In genomic region chr3:11778248-11778647, GRCh38 we compare ENCODE assay signal across 28 cellular contexts.
"Had no signal": no experiment of that assay in that cellular context is flagged by ENCODE, and none has a peak within 500 bp of the region (broad histone marks: within the 10 kb centered on the region; RNA-seq: fewer than 3 reads in every experiment).

No MANE protein-coding gene starts in this region.

- H3K9me3 Mint-ChIP-seq: dendritic cell treated with granulocyte-macrophage colony-stimulating factor and Interleukin-4, amounts not matched to agents 40 ng/mL and 50 ng/mL, for 4 days; effector memory CD8-positive, alpha-beta T cell; endodermal cell had no signal

- DNase-seq: colonic mucosa; cortex of kidney; effector CD8-positive, alpha-beta T cell; effector memory CD8-positive, alpha-beta T cell; endodermal cell; erythroblast; esophagus squamous epithelium; foreskin fibroblast; foreskin melanocyte; gastrocnemius medialis; glutamatergic neuron; head of caudate nucleus; heart right ventricle; hippocampal formation; left cardiac atrium; left lung; left ventricle myocardium superior; lower lobe of right lung; mesenchymal stem cell; mucosa of descending colon; naive B cell had no signal

- ATAC-seq: effector memory CD8-positive, alpha-beta T cell; esophagus mucosa; gastrocnemius medialis; heart right ventricle; left cardiac atrium; left lung; left ventricle myocardium superior; lower lobe of right lung; mucosa of descending colon had no signal

- H3K36me3 ChIP-seq: colonic mucosa, gastrocnemius medialis, left lung, lower lobe of right lung had no signal

- H3K4me1 Mint-ChIP-seq: mesothelial cell of epicardium, naive B cell had no signal

- H3K4me3 Mint-ChIP-seq: dendritic cell treated with granulocyte-macrophage colony-stimulating factor and Interleukin-4, amounts not matched to agents 40 ng/mL and 50 ng/mL, for 4 days; effector memory CD8-positive, alpha-beta T cell; endodermal cell; mesothelial cell of epicardium had no signal

- H3K9me3 ChIP-seq: colonic mucosa, esophagus squamous epithelium, gastrocnemius medialis, heart right ventricle, left lung, lower lobe of right lung, mucosa of descending colon had no signal

- H3K4me1 ChIP-seq: colonic mucosa, gastrocnemius medialis, heart right ventricle, left lung, lower lobe of right lung had no signal

- H3K27me3 ChIP-seq: colonic mucosa, esophagus squamous epithelium, gastrocnemius medialis, heart right ventricle, left lung had no signal

- H3K27ac ChIP-seq: colonic mucosa, epithelial cell of prostate, esophagus squamous epithelium, gastrocnemius medialis, heart right ventricle, left lung, lower lobe of right lung had no signal

- FAIRE-seq: endometrium, islet of Langerhans, keratinocyte had no signal

- H3K27ac Mint-ChIP-seq: dendritic cell treated with granulocyte-macrophage colony-stimulating factor and Interleukin-4, amounts not matched to agents 40 ng/mL and 50 ng/mL, for 4 days; effector memory CD8-positive, alpha-beta T cell; endodermal cell; mesothelial cell of epicardium had no signal

- H3K27me3 Mint-ChIP-seq: dendritic cell treated with granulocyte-macrophage colony-stimulating factor and Interleukin-4, amounts not matched to agents 40 ng/mL and 50 ng/mL, for 4 days; effector memory CD8-positive, alpha-beta T cell; naive B cell had no signal

- H3K4me3 ChIP-seq: colonic mucosa, esophagus squamous epithelium, gastrocnemius medialis, heart right ventricle, left lung, lower lobe of right lung, mucosa of descending colon had no signal
